Comparison of ENCODE assay signal across 8 cellular contexts in genomic region chr5:103119765-103120606, GRCh38. TPM values are rescaled to one million over a fixed set of nuclear protein-coding genes. Genes with fewer than 3 reads are reported as not detected.
DNase-seq lines count a peak whose midpoint lies in the region; ATAC-seq and TF ChIP-seq lines count a peak whose summit lies in the region.

GIN1 (minus strand) TSS chr5:103120138; CDS start chr5:103108707, 11,431 bp downstream.
PPIP5K2 (plus strand) TSS chr5:103120301; CDS start chr5:103129590, 9,289 bp downstream.

- ATAC-seq in HG02610 (IDR thresholded peaks at IDR 0.05; ENCODE audit: unreplicated experiment) (peak; percentile 94), omental fat pad (ENCODE audit: low FRiP score) (peak; percentile 100), thoracic aorta (ENCODE audit: insufficient number of reproducible peaks, low FRiP score, low read depth) (peak; percentile 98)

- POLR2A ChIA-PET in GM10248 (lab: Yijun Ruan, JAX), result interaction anchor here (0.6 kb wide), 1 partner anchor 372 kb away, joined by 3 read pairs; no protein-coding TSS in a partner anchor

- DNase-seq in GM10248 (ENCODE audit: extremely low spot score) (peak; percentile 85), NCI-H1092 treated with DMSO at 0.1 percent for 48 hours (lab: John Stamatoyannopoulos, UW) (peak; percentile 94), SKM-1 (lab: John Stamatoyannopoulos, UW; ENCODE audit: unreplicated experiment) (peak; percentile 96), glomerular visceral epithelial cell (ENCODE audit: extremely low spot score) (peak; percentile 99), omental fat pad (ENCODE audit: low spot score) (peak; percentile 81), thoracic aorta (ENCODE audit: low spot score) (peak; percentile 85)

- H3K4me1 Mint-ChIP-seq in activated naive CD8-positive, alpha-beta T cell (ENCODE audit: low read depth), result peaks cover 67% of the 10 kb centered on the region

- H3K36me3 Mint-ChIP-seq in activated naive CD8-positive, alpha-beta T cell, result no peaks in the 10 kb centered on the region

- H3K27ac Mint-ChIP-seq in activated naive CD8-positive, alpha-beta T cell, result peak within 1 kb of the TSS; percentile 99

- H3K27ac ChIP-seq in thoracic aorta, result peak within 1 kb of the TSS; percentile 89 to 96

- no peak for TF ChIP-seq CTCF in GM10248 (IDR thresholded peaks at IDR 0.05; ENCODE audit: control extremely low read depth, extremely low read depth, low read depth, missing control alignments)
- TF ChIP-seq CTCF in omental fat pad (IDR thresholded peaks at IDR 0.05), result no peak
- TF ChIP-seq CTCF in thoracic aorta (IDR thresholded peaks at IDR 0.05), result no peak

- peaks cover 18 to 30% of the 10 kb centered on the region in 2 donors for H3K4me1 ChIP-seq in thoracic aorta (ENCODE audit: control insufficient read depth in 1 of 2, low read depth in 2 of 2)

- no peaks in the 10 kb centered on the region for H3K9me3 Mint-ChIP-seq in activated naive CD8-positive, alpha-beta T cell (ENCODE audit: low read depth)

- H3K36me3 ChIP-seq in thoracic aorta, result no peaks in the 10 kb centered on the region

- CTCF ChIA-PET in GM10248 (lab: Yijun Ruan, JAX), result interaction anchor here (0.8 to 2.7 kb wide), 7 partner anchors 12 to 438 kb away, joined by 3 to 21 read pairs (median 3); partner anchors contain the start of gene MACIR

- H3K9me3 ChIP-seq in thoracic aorta, result no peaks in the 10 kb centered on the region

- no peaks in the 10 kb centered on the region for H3K27me3 ChIP-seq in thoracic aorta (replicated peaks; ENCODE audit: insufficient read depth)

- peak within 1 kb of the TSS; percentile 87 for H3K4me3 ChIP-seq in thoracic aorta

- H3K4me3 Mint-ChIP-seq in activated naive CD8-positive, alpha-beta T cell, result peak within 1 kb of the TSS; percentile 98

- no peaks in the 10 kb centered on the region for H3K27me3 Mint-ChIP-seq in activated naive CD8-positive, alpha-beta T cell

RNA-seq across cellular contexts. Expression of gene GIN1, which starts in this region (rescaled TPM):
- total RNA-seq in omental fat pad, result 1 to 10 TPM; 2.4 to 5.1 (median 4.2) TPM
- 1 to 10 TPM; 5.6 to 8.0 TPM for total RNA-seq in thoracic aorta

RNA-seq across cellular contexts. Expression of gene PPIP5K2, which starts in this region (rescaled TPM):
- total RNA-seq in omental fat pad (10 to 100 TPM; 30.1 to 36.9 (median 33.7) TPM), thoracic aorta (10 to 100 TPM; 60.8 to 67.5 TPM)

Comparison
In these comparisons a context has a peak if more than half of its experiments do, and no peak if none do; other contexts are left out.
1. Peak in every context shown above with its lines: DNase-seq, ATAC-seq, H3K4me3 ChIP-seq and H3K27ac ChIP-seq.